In genomic region chr5:87340716-87341115, GRCh38 we compare ENCODE assay signal across 8 cellular contexts.
A peak's percentile ranks its signal among the peaks of the same experiment; 100 is the strongest.
DNase-seq lines count a peak whose midpoint lies in the region; ATAC-seq and TF ChIP-seq lines count a peak whose summit lies in the region.

No MANE protein-coding gene starts in this region.

- H2AK5ac ChIP-seq in IMR-90 (ENCODE audit: low read depth, low read length) = no peak overlapping the region

- intact Hi-C loops in IMR-90 (cut with micrococcal nuclease) (no loop called here), mammary epithelial cell (cut with micrococcal nuclease) (loop anchor here (10.0 kb wide), 1 partner anchor 66 kb away; no protein-coding TSS in a partner anchor)

- BruUV-seq in IMR-90 (replicated peaks; lab: Mats Ljungman, UMichigan) (no TSS peak), mammary epithelial cell (replicated peaks; lab: Mats Ljungman, UMichigan) (no TSS peak)

- ATAC-seq in GM21528 (IDR thresholded peaks at IDR 0.05; ENCODE audit: low FRiP score, unreplicated experiment) (peak; percentile 100), IMR-90 (ENCODE audit: low read depth) (no peak)

- H3K9ac ChIP-seq in IMR-90 (ENCODE audit: low read depth, low read length) (no peak overlapping the region), mammary epithelial cell (ENCODE audit: insufficient read depth, low read length) (no peak overlapping the region)

- H3K4me2 ChIP-seq in IMR-90 (ENCODE audit: low read depth, low read length) (no peak overlapping the region), mammary epithelial cell (ENCODE audit: insufficient read depth, low read depth, low read length) (no peak overlapping the region)

- H4K8ac ChIP-seq in IMR-90 (ENCODE audit: low read depth in 2 of 2, low read length in 2 of 2) = no peak overlapping the region

- H3K14ac ChIP-seq in IMR-90 (replicated peaks; ENCODE audit: low read depth, low read length) = no peak overlapping the region

- H3K23ac ChIP-seq in IMR-90 (ENCODE audit: low read depth, low read length) = no peak overlapping the region; the same call in 1 of the 2 replicates

- DNase-seq in GM13977 (ENCODE audit: low spot score) (peak; percentile 26), IMR-90 (no peak), glomerular endothelial cell (ENCODE audit: extremely low read depth, low read depth, low spot score) (peak; percentile 4), foreskin melanocyte (no peak), RPMI8226 (no peak), mammary epithelial cell (no peak)
- no peak for DNase-seq in activated CD8-positive, alpha-beta memory T cell treated with anti-CD3 and anti-CD28 coated beads for 24 hours

- peak overlapping the region; percentile 35 for H2BK5ac ChIP-seq in IMR-90 (ENCODE audit: low read depth, low read length, poor library complexity, severe bottlenecking)

- POLR2A ChIA-PET in IMR-90 (lab: Charles Lee; ENCODE audit: unreplicated experiment) = no interaction called here

- no peak for TF ChIP-seq POLR2A in IMR-90 (IDR thresholded peaks at IDR 0.05; ENCODE audit: low read depth, low read length)

- in situ Hi-C loops in GM13977 (cut with MboI; ENCODE audit: low pct_unique_long_range_greater_than_20kb, low sequenced_read_pairs, unreplicated experiment) (no loop called here), IMR-90 (cut with MboI; ENCODE audit: low sequenced_read_pairs) (no loop called here), mammary epithelial cell (cut with MboI; ENCODE audit: low sequenced_read_pairs in 2 of 2) (no loop called here)

- peaks cover 6% of the 10 kb centered on the region for H3K79me2 ChIP-seq in mammary epithelial cell (ENCODE audit: insufficient read depth, low read length)

- H2AK9ac ChIP-seq in IMR-90 (replicated peaks; ENCODE audit: low read depth, low read length, poor library complexity) = no peak overlapping the region

- H2BK15ac ChIP-seq in IMR-90 (ENCODE audit: low read depth, low read length) = no peak overlapping the region

- peaks cover 10% of the 10 kb centered on the region in 2 experiments; a peak in 3 of 4 replicates for H3K79me1 ChIP-seq in IMR-90 (ENCODE audit: low read depth in 1 of 2, low read length in 2 of 2)

- H3K56ac ChIP-seq in IMR-90 (ENCODE audit: extremely low read depth, insufficient read depth, low read length) = no peak overlapping the region

- no peak for TF ChIP-seq CTCF in GM13977 (IDR thresholded peaks at IDR 0.05; ENCODE audit: extremely low read depth, insufficient read depth, missing control alignments)
- no peak for TF ChIP-seq CTCF in IMR-90 (conservative IDR thresholded peaks at IDR 0.05; ENCODE audit: low read depth, low read length)
- TF ChIP-seq CTCF in mammary epithelial cell (conservative IDR thresholded peaks at IDR 0.05 in 1 of 2, IDR thresholded peaks at IDR 0.05 in 1 of 2; ENCODE audit: extremely low read depth in 1 of 2, insufficient read depth in 1 of 2, low read depth in 1 of 2, low read length in 2 of 2) = no peak

- H2BK120ac ChIP-seq in IMR-90 (ENCODE audit: low read depth, low read length) = no peak overlapping the region

- H4K91ac ChIP-seq in IMR-90 (ENCODE audit: insufficient read depth, low read depth, low read length) = no peak overlapping the region

- WGBS in IMR-90 (ENCODE audit: extremely low coverage in 2 of 2, insufficient read length in 1 of 2), 2 experiments = no CpG with 5 or more reads among the region's 2 CpGs
- 54% methylated on average over 2 of the region's 2 CpGs for WGBS in mammary epithelial cell (ENCODE audit: low coverage, missing lambda C conversion rate)

- H3K36me3 ChIP-seq in IMR-90 (ENCODE audit: control insufficient read depth, insufficient read depth, low read length) = peaks cover 11% of the 10 kb centered on the region
- H3K36me3 ChIP-seq in mammary epithelial cell (ENCODE audit: insufficient read depth, low read length) = peaks cover 32% of the 10 kb centered on the region

- CTCF ChIA-PET in IMR-90 (lab: Yijun Ruan, JAX) (no interaction called here), mammary epithelial cell (lab: Charles Lee; ENCODE audit: low non-redundant PET) (no interaction called here)

- no peaks in the 10 kb centered on the region for H3K9me1 ChIP-seq in IMR-90 (ENCODE audit: insufficient read depth, low read length)

- no peak overlapping the region for H4K5ac ChIP-seq in IMR-90 (ENCODE audit: low read depth, low read length)

- no peak overlapping the region for H2BK20ac ChIP-seq in IMR-90 (ENCODE audit: low read depth, low read length)

- H3K4me1 ChIP-seq in IMR-90 (ENCODE audit: control insufficient read depth, insufficient read depth, low read length) = no peaks in the 10 kb centered on the region
- no peaks in the 10 kb centered on the region for H3K4me1 ChIP-seq in mammary epithelial cell (ENCODE audit: insufficient read depth, low read length)

- no peak overlapping the region for H3K18ac ChIP-seq in IMR-90 (ENCODE audit: low read depth, low read length)

- H3K27ac ChIP-seq in IMR-90 (ENCODE audit: insufficient read depth, low read length) (no peak overlapping the region), mammary epithelial cell (ENCODE audit: insufficient read depth, low read depth, low read length) (no peak overlapping the region)

- no peaks in the 10 kb centered on the region for H4K20me1 ChIP-seq in IMR-90 (ENCODE audit: insufficient read depth, low read length)
- H4K20me1 ChIP-seq in mammary epithelial cell (ENCODE audit: insufficient read depth, low read length) = no peaks in the 10 kb centered on the region

- H3K4me3 ChIP-seq in IMR-90 (ENCODE audit: insufficient read depth, low read depth, low read length) (no peak overlapping the region), mammary epithelial cell (replicated peaks in 1 of 3; ENCODE audit: insufficient read depth in 1 of 3, low read depth in 2 of 3, low read length in 3 of 3) (no peak overlapping the region)

- H2AFZ ChIP-seq in IMR-90 (replicated peaks; ENCODE audit: low read length, poor library complexity) (no peak overlapping the region), mammary epithelial cell (ENCODE audit: low read depth, low read length) (no peak overlapping the region)

- dilution Hi-C loops in IMR-90 (cut with HindIII; ENCODE audit: low sequenced_read_pairs, unreplicated experiment) (no loop called here), mammary epithelial cell (cut with HindIII; ENCODE audit: low sequenced_read_pairs) (no loop called here)

- H3K27me3 ChIP-seq in IMR-90 (ENCODE audit: control insufficient read depth, insufficient read depth, low read length) = no peaks in the 10 kb centered on the region
- H3K27me3 ChIP-seq in mammary epithelial cell (ENCODE audit: insufficient read depth, low read length) = no peaks in the 10 kb centered on the region

- H3K4ac ChIP-seq in IMR-90 (ENCODE audit: low read depth, low read length) = no peak overlapping the region

- H3K9me3 ChIP-seq in IMR-90 (ENCODE audit: control insufficient read depth, insufficient read depth, low read length) (no peaks in the 10 kb centered on the region), mammary epithelial cell (replicated peaks; ENCODE audit: insufficient read depth, low read length) (no peaks in the 10 kb centered on the region)

- no peak for TF ChIP-seq RAD21 in IMR-90 (IDR thresholded peaks at IDR 0.05; ENCODE audit: low read length)

TF ChIP-seq in IMR-90, 13 proteins besides CTCF, POLR2A, EP300 and RAD21:
- TF ChIP-seq NFE2L2 (IDR thresholded peaks at IDR 0.05; ENCODE audit: low read depth, low read length) = no peak
- no peak for TF ChIP-seq BHLHE40 (IDR thresholded peaks at IDR 0.05; ENCODE audit: low read depth, low read length)
- no peak for TF ChIP-seq RCOR1 (IDR thresholded peaks at IDR 0.05; ENCODE audit: insufficient replicate concordance, low read length)
- no peak for TF ChIP-seq MAFK (IDR thresholded peaks at IDR 0.05; ENCODE audit: low read depth, low read length)
- TF ChIP-seq SMC3 (IDR thresholded peaks at IDR 0.05; ENCODE audit: low read depth, low read length) = no peak
- no peak for TF ChIP-seq CHD1 (IDR thresholded peaks at IDR 0.05; ENCODE audit: low read depth, low read length)
- no peak for TF ChIP-seq MXI1 (IDR thresholded peaks at IDR 0.05; ENCODE audit: borderline replicate concordance, low read depth, low read length)
- no peak for TF ChIP-seq MAZ (IDR thresholded peaks at IDR 0.05; ENCODE audit: borderline replicate concordance, low read depth, low read length)
- no peak for TF ChIP-seq CEBPB (IDR thresholded peaks at IDR 0.05; ENCODE audit: low read depth, low read length)
- TF ChIP-seq, protein P1, sequence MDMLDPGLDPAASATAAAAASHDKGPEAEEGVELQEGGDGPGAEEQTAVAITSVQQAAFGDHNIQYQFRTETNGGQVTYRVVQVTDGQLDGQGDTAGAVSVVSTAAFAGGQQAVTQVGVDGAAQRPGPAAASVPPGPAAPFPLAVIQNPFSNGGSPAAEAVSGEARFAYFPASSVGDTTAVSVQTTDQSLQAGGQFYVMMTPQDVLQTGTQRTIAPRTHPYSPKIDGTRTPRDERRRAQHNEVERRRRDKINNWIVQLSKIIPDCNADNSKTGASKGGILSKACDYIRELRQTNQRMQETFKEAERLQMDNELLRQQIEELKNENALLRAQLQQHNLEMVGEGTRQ (IDR thresholded peaks at IDR 0.05; ENCODE audit: low read depth, low read length) = no peak

Comparison
In these comparisons a context has a peak if more than half of its experiments do, and no peak if none do; other contexts are left out.
1. DNase-seq: peak in GM13977 (single experiment) and glomerular endothelial cell (single experiment); none in IMR-90 (single experiment), foreskin melanocyte (single experiment), RPMI8226 (single experiment), mammary epithelial cell (single experiment) and activated CD8-positive, alpha-beta memory T cell treated with anti-CD3 and anti-CD28 coated beads for 24 hours (single experiment).